Comparison of ENCODE assay signal across 11 cellular contexts in genomic region chrX:49198540-49199314, GRCh38. TPM values are rescaled to one million over a fixed set of nuclear protein-coding genes. Genes with fewer than 3 reads are reported as not detected.
DNase-seq lines count a peak whose midpoint lies in the region; ATAC-seq and TF ChIP-seq lines count a peak whose summit lies in the region.
"Had no signal": no experiment of that assay in that cellular context is flagged by ENCODE, and none has a peak within 500 bp of the region (broad histone marks: within the 10 kb centered on the region; RNA-seq: fewer than 3 reads in every experiment).

No MANE protein-coding gene starts in this region.

- H3K36me3 Mint-ChIP-seq in activated CD4-positive, alpha-beta T cell treated with anti-CD3 and anti-CD28 coated beads, Interleukin-2, amount 10 ng/mL, durations not matched to agents 7 days and 5 days (ENCODE audit: low read depth), result no peaks in the 10 kb centered on the region
- peaks cover 42% of the 10 kb centered on the region for H3K36me3 Mint-ChIP-seq in activated T-helper 17 cell treated with anti-CD3 and anti-CD28 coated beads, Interleukin-2, amount 50 U/mL, for 72 hours (ENCODE audit: low read depth)
- no peaks in the 10 kb centered on the region for H3K36me3 Mint-ChIP-seq in neural progenitor cell

- DNase-seq in activated CD4-positive, alpha-beta T cell treated with anti-CD3 and anti-CD28 coated beads, Interleukin-2, amount 10 ng/mL, durations not matched to agents 7 days and 5 days, result no peak
- no peak for DNase-seq in activated CD4-positive, alpha-beta T cell treated with anti-CD3 and anti-CD28 coated beads, Interleukin-2, amount 50 U/mL, for 48 hours
- DNase-seq in neural progenitor cell (ENCODE audit: low spot score), result no peak
- DNase-seq: activated CD8-positive, alpha-beta memory T cell treated with anti-CD3 and anti-CD28 coated beads for 24 hours; NCI-H1105 treated with DMSO at 0.1 percent for 48 hours; NCI-H69 had no signal

- no peak overlapping the region for H3K4me2 ChIP-seq in neural progenitor cell

- peak overlapping the region; percentile 32 for H3K4me3 Mint-ChIP-seq in activated CD4-positive, alpha-beta T cell treated with anti-CD3 and anti-CD28 coated beads, Interleukin-2, amount 10 ng/mL, durations not matched to agents 7 days and 5 days
- H3K4me3 Mint-ChIP-seq in activated T-helper 17 cell treated with anti-CD3 and anti-CD28 coated beads, Interleukin-2, amount 50 U/mL, for 72 hours, result peak overlapping the region; percentile 74
- peak overlapping the region; percentile 72 for H3K4me3 Mint-ChIP-seq in neural progenitor cell

- peak; percentile 48 for ATAC-seq in activated T-helper 17 cell treated with anti-CD3 and anti-CD28 coated beads, Interleukin-2, amount 50 U/mL, for 72 hours (replicated peaks)
- ATAC-seq in HG03520 (IDR thresholded peaks at IDR 0.05; ENCODE audit: unreplicated experiment), result no peak
- no peak for ATAC-seq in HG03135 (IDR thresholded peaks at IDR 0.05; ENCODE audit: unreplicated experiment)
- ATAC-seq: esophagus mucosa had no signal

- no peaks in the 10 kb centered on the region for H3K9me3 Mint-ChIP-seq in activated CD4-positive, alpha-beta T cell treated with anti-CD3 and anti-CD28 coated beads, Interleukin-2, amount 10 ng/mL, durations not matched to agents 7 days and 5 days
- H3K9me3 Mint-ChIP-seq in activated T-helper 17 cell treated with anti-CD3 and anti-CD28 coated beads, Interleukin-2, amount 50 U/mL, for 72 hours, result no peaks in the 10 kb centered on the region
- peaks cover 9% of the 10 kb centered on the region for H3K9me3 Mint-ChIP-seq in neural progenitor cell

- H3K79me2 ChIP-seq in neural progenitor cell (ENCODE audit: low read depth), result no peaks in the 10 kb centered on the region

- no peaks in the 10 kb centered on the region for H3K36me3 ChIP-seq in neural progenitor cell

- no peak overlapping the region for H3K27ac Mint-ChIP-seq in activated CD4-positive, alpha-beta T cell treated with anti-CD3 and anti-CD28 coated beads, Interleukin-2, amount 10 ng/mL, durations not matched to agents 7 days and 5 days
- peak overlapping the region; percentile 69 for H3K27ac Mint-ChIP-seq in activated T-helper 17 cell treated with anti-CD3 and anti-CD28 coated beads, Interleukin-2, amount 50 U/mL, for 72 hours
- no peak overlapping the region for H3K27ac Mint-ChIP-seq in neural progenitor cell

- TF ChIP-seq CTCF in neural progenitor cell (IDR thresholded peaks at IDR 0.05), result no peak

- no peak overlapping the region for H3K4me3 ChIP-seq in neural progenitor cell

- H2AFZ ChIP-seq in neural progenitor cell (replicated peaks), result no peak overlapping the region

- CTCF ChIA-PET in activated CD4-positive, alpha-beta T cell treated with anti-CD3 and anti-CD28 coated beads, Interleukin-2, amount 10 ng/mL, durations not matched to agents 7 days and 5 days (lab: Charles Lee), result no interaction called here

- no peak overlapping the region for H3K27ac ChIP-seq in neural progenitor cell
- H3K27ac ChIP-seq: skin epidermis had no signal

- peaks cover 27% of the 10 kb centered on the region for H3K4me1 Mint-ChIP-seq in activated CD4-positive, alpha-beta T cell treated with anti-CD3 and anti-CD28 coated beads, Interleukin-2, amount 10 ng/mL, durations not matched to agents 7 days and 5 days
- H3K4me1 Mint-ChIP-seq in activated T-helper 17 cell treated with anti-CD3 and anti-CD28 coated beads, Interleukin-2, amount 50 U/mL, for 72 hours, result peaks cover 13% of the 10 kb centered on the region
- peaks cover 6% of the 10 kb centered on the region for H3K4me1 Mint-ChIP-seq in neural progenitor cell

- H4K20me1 ChIP-seq in neural progenitor cell (ENCODE audit: low read depth), result no peaks in the 10 kb centered on the region

- H3K9me3 ChIP-seq in neural progenitor cell (ENCODE audit: low read depth), result no peaks in the 10 kb centered on the region

- H3K9ac ChIP-seq in neural progenitor cell, result no peak overlapping the region

- H3K4me1 ChIP-seq in neural progenitor cell, result no peaks in the 10 kb centered on the region

- H3K27me3 ChIP-seq in neural progenitor cell, result peaks cover 21% of the 10 kb centered on the region

- no peaks in the 10 kb centered on the region for H3F3A ChIP-seq in neural progenitor cell (ENCODE audit: low read depth)

- peaks cover 6% of the 10 kb centered on the region for H3K27me3 Mint-ChIP-seq in activated CD4-positive, alpha-beta T cell treated with anti-CD3 and anti-CD28 coated beads, Interleukin-2, amount 10 ng/mL, durations not matched to agents 7 days and 5 days
- no peaks in the 10 kb centered on the region for H3K27me3 Mint-ChIP-seq in activated T-helper 17 cell treated with anti-CD3 and anti-CD28 coated beads, Interleukin-2, amount 50 U/mL, for 72 hours
- H3K27me3 Mint-ChIP-seq in neural progenitor cell (ENCODE audit: insufficient read depth, low read depth), result peaks cover under 1% of the 10 kb centered on the region

- POLR2A ChIA-PET in activated CD4-positive, alpha-beta T cell treated with anti-CD3 and anti-CD28 coated beads, Interleukin-2, amount 10 ng/mL, durations not matched to agents 7 days and 5 days (lab: Charles Lee), result no interaction called here

RNA-seq across cellular contexts. Expression of gene SYP, which starts 1.3 kb away (rescaled TPM):
- total RNA-seq in activated CD4-positive, alpha-beta T cell treated with anti-CD3 and anti-CD28 coated beads, Interleukin-2, amount 10 ng/mL, durations not matched to agents 7 days and 5 days, result 1 to 10 TPM; 2.5 to 2.7 TPM
- total RNA-seq in activated T-helper 17 cell treated with anti-CD3 and anti-CD28 coated beads, Interleukin-2, amount 50 U/mL, for 72 hours, result 10 to 100 TPM; 16.6 to 53.4 TPM
- 0.07 and 0.62 TPM in 2 replicates for total RNA-seq in neural progenitor cell (ENCODE audit: low replicate concordance)

RNA-seq across cellular contexts. Expression of gene PRICKLE3, which starts 12.6 kb away (rescaled TPM):
- 10 to 100 TPM; 13.7 to 17.6 TPM for total RNA-seq in activated CD4-positive, alpha-beta T cell treated with anti-CD3 and anti-CD28 coated beads, Interleukin-2, amount 10 ng/mL, durations not matched to agents 7 days and 5 days
- total RNA-seq in activated T-helper 17 cell treated with anti-CD3 and anti-CD28 coated beads, Interleukin-2, amount 50 U/mL, for 72 hours, result 10 to 100 TPM; 19.8 to 45.3 TPM
- total RNA-seq in neural progenitor cell (ENCODE audit: low replicate concordance), result 0.28 and 6.4 TPM in 2 replicates

RNA-seq across cellular contexts. Expression of gene PLP2, which starts 27.0 kb away (rescaled TPM):
- total RNA-seq in activated CD4-positive, alpha-beta T cell treated with anti-CD3 and anti-CD28 coated beads, Interleukin-2, amount 10 ng/mL, durations not matched to agents 7 days and 5 days, result 100 to 1,000 TPM; 245 to 270 TPM
- total RNA-seq in activated T-helper 17 cell treated with anti-CD3 and anti-CD28 coated beads, Interleukin-2, amount 50 U/mL, for 72 hours, result 100 to 1,000 TPM; 228 to 233 TPM
- 0.13 and 0.46 TPM in 2 replicates for total RNA-seq in neural progenitor cell (ENCODE audit: low replicate concordance)

RNA-seq across cellular contexts. Expression of gene CACNA1F, which starts 34.4 kb away (rescaled TPM):
- total RNA-seq in activated CD4-positive, alpha-beta T cell treated with anti-CD3 and anti-CD28 coated beads, Interleukin-2, amount 10 ng/mL, durations not matched to agents 7 days and 5 days, result under 1 TPM; 0.12 to 0.33 TPM
- total RNA-seq in activated T-helper 17 cell treated with anti-CD3 and anti-CD28 coated beads, Interleukin-2, amount 50 U/mL, for 72 hours, result 1 to 10 TPM in 1 of 2 donors, under 1 TPM in 1; 0.82 to 6.2 TPM
- 1.1 and 4.9 TPM in 2 replicates for total RNA-seq in neural progenitor cell (ENCODE audit: low replicate concordance)

RNA-seq across cellular contexts. Expression of gene MAGIX, which starts 36.2 kb away (rescaled TPM):
- total RNA-seq in activated CD4-positive, alpha-beta T cell treated with anti-CD3 and anti-CD28 coated beads, Interleukin-2, amount 10 ng/mL, durations not matched to agents 7 days and 5 days, result 1 to 10 TPM; 1.9 to 2.8 TPM
- total RNA-seq in activated T-helper 17 cell treated with anti-CD3 and anti-CD28 coated beads, Interleukin-2, amount 50 U/mL, for 72 hours, result 1 to 10 TPM; 1.5 to 3.7 TPM
- 1.4 and 1.5 TPM in 2 replicates for total RNA-seq in neural progenitor cell (ENCODE audit: low replicate concordance)

Comparison
In these comparisons a context has a peak if more than half of its experiments do, and no peak if none do; other contexts are left out.
1. RNA of gene SYP, which starts 1.3 kb away (total RNA-seq): 16.6 to 53.4 TPM in activated T-helper 17 cell treated with anti-CD3 and anti-CD28 coated beads, Interleukin-2, amount 50 U/mL, for 72 hours; 2.5 to 2.7 TPM in activated CD4-positive, alpha-beta T cell treated with anti-CD3 and anti-CD28 coated beads, Interleukin-2, amount 10 ng/mL, durations not matched to agents 7 days and 5 days and 0.07 to 0.62 TPM in neural progenitor cell; every median in the first group is over 4 times any median in the second.
2. RNA of gene PLP2, which starts 27.0 kb away (total RNA-seq): 245 to 270 TPM in activated CD4-positive, alpha-beta T cell treated with anti-CD3 and anti-CD28 coated beads, Interleukin-2, amount 10 ng/mL, durations not matched to agents 7 days and 5 days and 228 to 233 TPM in activated T-helper 17 cell treated with anti-CD3 and anti-CD28 coated beads, Interleukin-2, amount 50 U/mL, for 72 hours; 0.13 to 0.46 TPM in neural progenitor cell; every median in the first group is over 100 times any median in the second.
3. Peak in every context shown above with its lines, with median percentiles within 50 percentile points of each other: H3K4me3 Mint-ChIP-seq.